In the genomic region with DNA sequence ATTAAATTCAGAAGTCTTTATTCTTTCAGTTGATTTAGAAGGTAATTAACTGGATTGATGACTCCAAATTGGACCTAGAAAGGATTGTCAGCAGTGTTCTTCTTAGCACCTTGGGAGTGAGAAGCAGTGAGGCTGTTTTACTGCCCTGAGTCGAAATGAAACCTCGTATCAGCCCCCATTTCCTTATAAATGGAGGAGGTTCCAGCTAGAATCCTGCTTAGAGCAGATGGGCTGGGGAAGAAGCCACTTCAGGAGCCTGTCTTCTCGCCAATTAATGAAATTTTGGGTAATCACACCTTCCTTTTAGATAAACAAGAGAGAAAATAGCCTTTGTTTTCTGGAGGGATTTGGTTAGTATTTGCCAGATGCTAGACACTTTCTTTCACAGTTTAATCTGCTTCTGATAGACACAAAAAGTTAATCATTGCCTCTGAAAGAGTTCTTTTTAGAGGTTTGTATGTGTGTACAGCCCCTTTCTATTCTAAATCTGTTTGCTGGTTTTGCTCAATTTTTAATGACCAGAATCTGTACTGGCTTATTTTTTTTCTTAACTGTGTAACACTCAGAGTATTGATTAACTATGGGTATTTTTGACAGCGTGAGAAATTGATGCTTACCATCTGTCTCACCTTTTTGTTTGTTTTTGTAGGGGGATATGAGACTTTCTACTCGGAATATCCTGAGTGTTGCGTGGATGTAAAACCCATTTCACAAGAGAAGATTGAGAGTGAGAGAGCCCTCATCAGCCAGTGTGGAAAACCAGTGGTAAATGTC, we compare ENCODE assay signal across 10 cellular contexts. TPM values are rescaled to one million over a fixed set of nuclear protein-coding genes. Genes with fewer than 3 reads are reported as not detected.
DNase-seq lines count a peak whose midpoint lies in the region; ATAC-seq, FAIRE-seq and TF ChIP-seq lines count a peak whose summit lies in the region.
"Had no signal": no experiment of that assay in that cellular context is flagged by ENCODE, and none has a peak within 500 bp of the region (broad histone marks: within the 10 kb centered on the region; RNA-seq: fewer than 3 reads in every experiment).

No MANE protein-coding gene starts in this region.

- TF ChIP-seq CTCF in kidney (IDR thresholded peaks at IDR 0.05; ENCODE audit: borderline replicate concordance, extremely low read depth, insufficient read depth) = no peak

- H3K4me3 ChIP-seq in kidney (ENCODE audit: low read length in 2 of 2) = peak overlapping the region in 1 of 2 donors; percentile 8
- H3K4me3 ChIP-seq: tibial artery had no signal

- peaks cover 0 to 2% of the 10 kb centered on the region in 2 donors for H3K36me3 ChIP-seq in kidney (ENCODE audit: control insufficient read depth in 1 of 2, insufficient read depth in 2 of 2, low read length in 2 of 2)
- H3K36me3 ChIP-seq: neutrophil had no signal

- H3K4me1 Mint-ChIP-seq in stimulated activated naive CD8-positive, alpha-beta T cell treated with anti-CD3 and anti-CD28 coated beads, Interleukin-15, Interleukin-2, amounts not matched to agents 100 ng/mL and 50 ng/mL, for 24 hours (ENCODE audit: low read depth) = peaks cover 81% of the 10 kb centered on the region
- peaks cover 77% of the 10 kb centered on the region for H3K4me1 Mint-ChIP-seq in activated T-helper 1 cell treated with anti-CD3 and anti-CD28 coated beads, Interleukin-12 subunit alpha, Interleukin-12 subunit beta, Interleukin-2, Interleukin-4 antibody, amounts not matched to agents 30 ng/mL and 10 ng/mL and 1 ng/mL, durations not matched to agents 14 hours and 24 hours and 36 hours (ENCODE audit: low read depth)

- FAIRE-seq in kidney (lab: Jason Lieb, UNC) = no peak

- H3K27me3 Mint-ChIP-seq in stimulated activated naive CD8-positive, alpha-beta T cell treated with anti-CD3 and anti-CD28 coated beads, Interleukin-15, Interleukin-2, amounts not matched to agents 100 ng/mL and 50 ng/mL, for 24 hours = no peaks in the 10 kb centered on the region
- no peaks in the 10 kb centered on the region for H3K27me3 Mint-ChIP-seq in activated T-helper 1 cell treated with anti-CD3 and anti-CD28 coated beads, Interleukin-12 subunit alpha, Interleukin-12 subunit beta, Interleukin-2, Interleukin-4 antibody, amounts not matched to agents 30 ng/mL and 10 ng/mL and 1 ng/mL, durations not matched to agents 14 hours and 24 hours and 36 hours (ENCODE audit: insufficient read depth)

- peaks cover 78% of the 10 kb centered on the region for H3K36me3 Mint-ChIP-seq in stimulated activated naive CD8-positive, alpha-beta T cell treated with anti-CD3 and anti-CD28 coated beads, Interleukin-15, Interleukin-2, amounts not matched to agents 100 ng/mL and 50 ng/mL, for 24 hours (ENCODE audit: low read depth)
- H3K36me3 Mint-ChIP-seq in activated T-helper 1 cell treated with anti-CD3 and anti-CD28 coated beads, Interleukin-12 subunit alpha, Interleukin-12 subunit beta, Interleukin-2, Interleukin-4 antibody, amounts not matched to agents 30 ng/mL and 10 ng/mL and 1 ng/mL, durations not matched to agents 14 hours and 24 hours and 36 hours (ENCODE audit: low read depth) = peaks cover 84% of the 10 kb centered on the region

- no peak for ATAC-seq in stimulated activated naive CD8-positive, alpha-beta T cell treated with anti-CD3 and anti-CD28 coated beads, Interleukin-15, Interleukin-2, amounts not matched to agents 100 U/mL and 50 U/mL, for 24 hours
- ATAC-seq in left colon = no peak

- peak overlapping the region in 1 of 2 donors; percentile 46 for H3K9ac ChIP-seq in kidney (ENCODE audit: low read length in 2 of 2)

- no peaks in the 10 kb centered on the region for H3K9me3 Mint-ChIP-seq in stimulated activated naive CD8-positive, alpha-beta T cell treated with anti-CD3 and anti-CD28 coated beads, Interleukin-15, Interleukin-2, amounts not matched to agents 100 ng/mL and 50 ng/mL, for 24 hours
- H3K9me3 Mint-ChIP-seq in activated T-helper 1 cell treated with anti-CD3 and anti-CD28 coated beads, Interleukin-12 subunit alpha, Interleukin-12 subunit beta, Interleukin-2, Interleukin-4 antibody, amounts not matched to agents 30 ng/mL and 10 ng/mL and 1 ng/mL, durations not matched to agents 14 hours and 24 hours and 36 hours = no peaks in the 10 kb centered on the region

- H3K4me1 ChIP-seq in kidney (ENCODE audit: control insufficient read depth in 1 of 2, insufficient read depth in 1 of 2, low read depth in 1 of 2, low read length in 2 of 2) = peaks cover 16 to 22% of the 10 kb centered on the region in 2 donors

- H3K4me3 Mint-ChIP-seq in stimulated activated naive CD8-positive, alpha-beta T cell treated with anti-CD3 and anti-CD28 coated beads, Interleukin-15, Interleukin-2, amounts not matched to agents 100 ng/mL and 50 ng/mL, for 24 hours = peak overlapping the region; percentile 96
- H3K4me3 Mint-ChIP-seq in activated T-helper 1 cell treated with anti-CD3 and anti-CD28 coated beads, Interleukin-12 subunit alpha, Interleukin-12 subunit beta, Interleukin-2, Interleukin-4 antibody, amounts not matched to agents 30 ng/mL and 10 ng/mL and 1 ng/mL, durations not matched to agents 14 hours and 24 hours and 36 hours = peak overlapping the region; percentile 100

- intact Hi-C loops in activated T-helper 1 cell treated with anti-CD3 and anti-CD28 coated beads, Interleukin-12 subunit alpha, Interleukin-12 subunit beta, Interleukin-2, Interleukin-4 antibody, amounts not matched to agents 30 ng/mL and 10 ng/mL and 1 ng/mL, durations not matched to agents 14 hours and 24 hours and 36 hours (cut with micrococcal nuclease) = loop anchor here (10.0 kb wide), 1 partner anchor 493 kb away; no protein-coding TSS in a partner anchor
- intact Hi-C loops in kidney (cut with DNase I) (no loop called here), head of caudate nucleus (cut with DNase I) (no loop called here), left colon (cut with DNase I, micrococcal nuclease) (no loop called here)

- no peaks in the 10 kb centered on the region for H3K9me3 ChIP-seq in kidney (ENCODE audit: control insufficient read depth in 1 of 2, low read length in 2 of 2)
- H3K9me3 ChIP-seq: neutrophil, tibial artery had no signal

- H3K27ac Mint-ChIP-seq in stimulated activated naive CD8-positive, alpha-beta T cell treated with anti-CD3 and anti-CD28 coated beads, Interleukin-15, Interleukin-2, amounts not matched to agents 100 ng/mL and 50 ng/mL, for 24 hours = peak overlapping the region; percentile 97
- peak overlapping the region; percentile 97 for H3K27ac Mint-ChIP-seq in activated T-helper 1 cell treated with anti-CD3 and anti-CD28 coated beads, Interleukin-12 subunit alpha, Interleukin-12 subunit beta, Interleukin-2, Interleukin-4 antibody, amounts not matched to agents 30 ng/mL and 10 ng/mL and 1 ng/mL, durations not matched to agents 14 hours and 24 hours and 36 hours

- no peak for DNase-seq in stimulated activated naive CD8-positive, alpha-beta T cell treated with anti-CD3 and anti-CD28 coated beads, Interleukin-15, Interleukin-2, amounts not matched to agents 100 U/mL and 50 U/mL, for 24 hours
- no peak for DNase-seq in activated T-helper 1 cell treated with anti-CD3 and anti-CD28 coated beads, Interleukin-12 subunit alpha, Interleukin-12 subunit beta, Interleukin-2, Interleukin-4 antibody, amounts not matched to agents 30 ng/mL and 10 ng/mL and 1 ng/mL, durations not matched to agents 14 hours and 24 hours and 36 hours (ENCODE audit: low spot score)
- DNase-seq in kidney = no peak
- no peak for DNase-seq in central memory CD4-positive, alpha-beta T cell
- DNase-seq in head of caudate nucleus = no peak
- DNase-seq in left colon = no peak
- no peak for DNase-seq in NCI-H1048 (lab: John Stamatoyannopoulos, UW)

- peak overlapping the region; percentile 49 to 73 for H3K27ac ChIP-seq in kidney (ENCODE audit: low read depth in 2 of 2, low read length in 2 of 2)
- H3K27ac ChIP-seq: neutrophil, tibial artery had no signal

RNA-seq across cellular contexts. Expression of gene DUSP5, which starts 4.6 kb away (rescaled TPM):
- total RNA-seq in activated T-helper 1 cell treated with anti-CD3 and anti-CD28 coated beads, Interleukin-12 subunit alpha, Interleukin-12 subunit beta, Interleukin-2, Interleukin-4 antibody, amounts not matched to agents 30 ng/mL and 10 ng/mL and 1 ng/mL, durations not matched to agents 14 hours and 24 hours and 36 hours = 140 and 141 TPM in 2 replicates
- 23.7 TPM for total RNA-seq in kidney
- polyA plus RNA-seq in kidney (ENCODE audit: insufficient read depth, low read depth, low replicate concordance) = 9.0 TPM
- total RNA-seq in left colon = 10 to 100 TPM in 1 of 2 donors, 1 to 10 TPM in 1; 7.1 to 52.2 TPM
